Comparison of ENCODE assay signal across 18 cellular contexts in the genomic region with DNA sequence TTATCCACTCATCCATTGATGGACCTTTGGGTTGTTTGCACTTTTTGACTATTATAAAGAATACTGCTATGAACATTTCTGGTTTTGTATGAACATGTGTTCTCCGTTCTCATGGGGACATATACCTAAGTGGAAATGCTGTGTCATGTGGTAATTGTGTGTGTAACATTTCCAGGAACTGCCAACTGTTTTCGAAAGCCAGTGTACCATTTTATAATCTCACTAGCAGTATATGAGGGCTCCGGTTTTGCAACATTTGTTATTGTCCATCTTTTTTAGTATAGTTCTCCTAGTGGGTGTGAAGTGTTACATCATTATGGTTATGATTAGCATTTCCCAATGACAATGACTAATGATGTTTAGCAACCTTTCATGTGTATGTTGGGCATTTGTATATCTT. TPM values are rescaled to one million over a fixed set of nuclear protein-coding genes. Genes with fewer than 3 reads are reported as not detected.
DNase-seq lines count a peak whose midpoint lies in the region; ATAC-seq, FAIRE-seq and TF ChIP-seq lines count a peak whose summit lies in the region.
"Had no signal": no experiment of that assay in that cellular context is flagged by ENCODE, and none has a peak within 500 bp of the region (broad histone marks: within the 10 kb centered on the region; RNA-seq: fewer than 3 reads in every experiment).

No MANE protein-coding gene starts in this region.

- TF ChIP-seq POLR2A in HepG2 (IDR thresholded peaks at IDR 0.05; ENCODE audit: insufficient read depth in 1 of 2, low read depth in 2 of 2, low read length in 2 of 2) (no peak), right lobe of liver (IDR thresholded peaks at IDR 0.05) (no peak)

- H3K27ac ChIP-seq in HepG2 (ENCODE audit: extremely low read length, insufficient read depth, low read length) (no peak overlapping the region), right lobe of liver (no peak overlapping the region)
- H3K27ac ChIP-seq: vagina had no signal

- no peak overlapping the region for H3K4me3 ChIP-seq in HepG2 (replicated peaks in 1 of 3; ENCODE audit: insufficient read depth in 1 of 3, low read depth in 2 of 3, low read length in 3 of 3)
- no peak overlapping the region for H3K4me3 ChIP-seq in right lobe of liver
- no peak overlapping the region for H3K4me3 ChIP-seq in fibroblast of villous mesenchyme (ENCODE audit: low read depth, low read length)
- H3K4me3 ChIP-seq: GM23338, vagina had no signal

- no peaks in the 10 kb centered on the region for H3K9me3 ChIP-seq in HepG2 (ENCODE audit: low read length)
- no peaks in the 10 kb centered on the region for H3K9me3 ChIP-seq in right lobe of liver
- H3K9me3 ChIP-seq: vagina had no signal

- ATAC-seq in HepG2 = no peak
- no peak for ATAC-seq in right lobe of liver
- no peak for ATAC-seq in GM21723 (IDR thresholded peaks at IDR 0.05; ENCODE audit: unreplicated experiment)
- ATAC-seq: GM23338 had no signal

- intact Hi-C loops in HepG2 (cut with micrococcal nuclease; ENCODE audit: unreplicated experiment) = no loop called here
- intact Hi-C loops in right lobe of liver (cut with DNase I) = no loop called here

- no peak overlapping the region for H2AFZ ChIP-seq in HepG2 (ENCODE audit: low read length)
- H2AFZ ChIP-seq: GM23338 had no signal

- in situ Hi-C loops in HepG2 (cut with HindIII; ENCODE audit: extremely low pct_ligation_motif_present, low pct_unique_long_range_greater_than_20kb) = no loop called here

- no peaks in the 10 kb centered on the region for H3K36me3 ChIP-seq in HepG2 (replicated peaks in 1 of 2; ENCODE audit: control insufficient read depth in 1 of 2, insufficient read depth in 2 of 2, low read length in 2 of 2)
- no peaks in the 10 kb centered on the region for H3K36me3 ChIP-seq in right lobe of liver
- H3K36me3 ChIP-seq: vagina had no signal

- TF ChIP-seq CTCF in HepG2 (CRISPR knock-in tag; IDR thresholded peaks at IDR 0.05) (no peak), right lobe of liver (IDR thresholded peaks at IDR 0.05) (no peak), fibroblast of villous mesenchyme (IDR thresholded peaks at IDR 0.05; ENCODE audit: insufficient read depth, low read depth, low read length) (no peak), chondrocyte (IDR thresholded peaks at IDR 0.05) (no peak)

- WGBS in HepG2 (ENCODE audit: low lambda C conversion rate) = 72% methylated on average over 3 of the region's 3 CpGs
- WGBS in right lobe of liver (ENCODE audit: insufficient coverage, low coverage, low lambda C conversion rate, missing lambda C conversion rate) = 49% methylated on average over 3 of the region's 3 CpGs

- FAIRE-seq in HepG2 (lab: Jason Lieb, UNC) = no peak
- FAIRE-seq: TTC549 had no signal

- no TSS peak for BruUV-seq in HepG2 (replicated peaks; lab: Mats Ljungman, UMichigan)

- TF ChIP-seq RAD21 in HepG2 (CRISPR knock-in tag; IDR thresholded peaks at IDR 0.05) = no peak

- H3K4me1 ChIP-seq in HepG2 (ENCODE audit: insufficient read depth, low read length) (peaks cover 16% of the 10 kb centered on the region), right lobe of liver (peaks cover 0 to 14% (median 5%) of the 10 kb centered on the region in 4 donors)

- no peaks in the 10 kb centered on the region for H3K27me3 Mint-ChIP-seq in activated CD4-positive, alpha-beta memory T cell treated with anti-CD3 and anti-CD28 coated beads, Interleukin-2, amount 10 ng/mL, durations not matched to agents 7 days and 5 days
- no peaks in the 10 kb centered on the region for H3K27me3 Mint-ChIP-seq in chondrocyte (ENCODE audit: low read depth)
- H3K27me3 Mint-ChIP-seq: B cell had no signal

- peak overlapping the region; percentile 11 for H3K27ac Mint-ChIP-seq in activated CD4-positive, alpha-beta memory T cell treated with anti-CD3 and anti-CD28 coated beads, Interleukin-2, amount 10 ng/mL, durations not matched to agents 7 days and 5 days
- no peak overlapping the region for H3K27ac Mint-ChIP-seq in chondrocyte (ENCODE audit: unreplicated experiment)
- H3K27ac Mint-ChIP-seq: B cell, endodermal cell, GM23338 had no signal

- H3K4me1 Mint-ChIP-seq in activated CD4-positive, alpha-beta memory T cell treated with anti-CD3 and anti-CD28 coated beads, Interleukin-2, amount 10 ng/mL, durations not matched to agents 7 days and 5 days = peaks cover 42% of the 10 kb centered on the region
- H3K4me1 Mint-ChIP-seq in chondrocyte (ENCODE audit: low read depth) = peaks cover 22% of the 10 kb centered on the region

- no peak overlapping the region for H3K9ac ChIP-seq in HepG2 (ENCODE audit: insufficient read depth, low read depth, low read length)

- CTCF ChIA-PET in HepG2 (lab: Yijun Ruan, JAX; ENCODE audit: low intra/inter-chr PET ratio, low total read pairs) = no interaction called here
- CTCF ChIA-PET in activated CD4-positive, alpha-beta memory T cell treated with anti-CD3 and anti-CD28 coated beads, Interleukin-2, amount 10 ng/mL, durations not matched to agents 7 days and 5 days (lab: Charles Lee) = no interaction called here

- H3K4me2 ChIP-seq in HepG2 (ENCODE audit: low read depth, low read length) = no peak overlapping the region
- H3K4me2 ChIP-seq: GM23338 had no signal

- no peaks in the 10 kb centered on the region for H4K20me1 ChIP-seq in HepG2 (ENCODE audit: insufficient read depth, low read length)

- peaks cover 2% of the 10 kb centered on the region for H3K79me2 ChIP-seq in HepG2 (ENCODE audit: insufficient read depth, low read length)

- POLR2A ChIA-PET in HepG2 (lab: Yijun Ruan, JAX) = no interaction called here
- POLR2A ChIA-PET in activated CD4-positive, alpha-beta memory T cell treated with anti-CD3 and anti-CD28 coated beads, Interleukin-2, amount 10 ng/mL, durations not matched to agents 7 days and 5 days (lab: Charles Lee) = interaction anchor here (1.0 kb wide), 1 partner anchor 11 kb away, joined by 3 read pairs; no protein-coding TSS in a partner anchor

- H3K9me3 Mint-ChIP-seq in activated CD4-positive, alpha-beta memory T cell treated with anti-CD3 and anti-CD28 coated beads, Interleukin-2, amount 10 ng/mL, durations not matched to agents 7 days and 5 days = peaks cover 24% of the 10 kb centered on the region
- peaks cover 15% of the 10 kb centered on the region for H3K9me3 Mint-ChIP-seq in chondrocyte (ENCODE audit: low read depth)

- no peaks in the 10 kb centered on the region for H3K27me3 ChIP-seq in HepG2 (ENCODE audit: control insufficient read depth in 1 of 2, insufficient read depth in 2 of 2, low read length in 2 of 2)
- no peaks in the 10 kb centered on the region for H3K27me3 ChIP-seq in right lobe of liver
- H3K27me3 ChIP-seq: vagina had no signal

- TF ChIP-seq EP300 in HepG2 (IDR thresholded peaks at IDR 0.05; ENCODE audit: low read depth in 2 of 2, low read length in 2 of 2) = no peak
- TF ChIP-seq EP300 in HepG2 (CRISPR knock-in tag; IDR thresholded peaks at IDR 0.05; ENCODE audit: borderline replicate concordance) = no peak

- DNase-seq in HepG2 (ENCODE audit: low spot score) (no peak), right lobe of liver (no peak), fibroblast of villous mesenchyme (ENCODE audit: low read depth) (peak; percentile 72), chondrocyte (ENCODE audit: low spot score) (no peak), DMS114 treated with DMSO at 0.1 percent for 48 hours (lab: John Stamatoyannopoulos, UW; ENCODE audit: unreplicated experiment) (no peak), cerebellum (ENCODE audit: low spot score) (no peak)
- DNase-seq in activated CD4-positive, alpha-beta memory T cell treated with anti-CD3 and anti-CD28 coated beads, Interleukin-2, amount 10 ng/mL, durations not matched to agents 7 days and 5 days = no peak
- DNase-seq: activated CD8-positive, alpha-beta memory T cell treated with anti-CD3 and anti-CD28 coated beads, Interleukin-2, amount 50 U/mL, for 48 hours; DMS79 treated with DMSO at 0.1 percent for 48 hours; endodermal cell; mesendoderm; NCI-H524 treated with DMSO at 0.1 percent for 48 hours; SHP77 had no signal

- no peak overlapping the region for H3K4me3 Mint-ChIP-seq in activated CD4-positive, alpha-beta memory T cell treated with anti-CD3 and anti-CD28 coated beads, Interleukin-2, amount 10 ng/mL, durations not matched to agents 7 days and 5 days
- H3K4me3 Mint-ChIP-seq in chondrocyte (ENCODE audit: unreplicated experiment) = no peak overlapping the region
- H3K4me3 Mint-ChIP-seq: B cell, endodermal cell, GM23338 had no signal

- H3K36me3 Mint-ChIP-seq in activated CD4-positive, alpha-beta memory T cell treated with anti-CD3 and anti-CD28 coated beads, Interleukin-2, amount 10 ng/mL, durations not matched to agents 7 days and 5 days (ENCODE audit: low read depth) = peaks cover 27% of the 10 kb centered on the region
- H3K36me3 Mint-ChIP-seq in chondrocyte (ENCODE audit: low read depth) = no peaks in the 10 kb centered on the region

RNA-seq across cellular contexts. Expression of a gene that starts 5.1 kb away (rescaled TPM):
- total RNA-seq in HepG2 (2016; rRNA removed; fragmentation: Illumina TruSeq; extraction: Trizol) (38.3 and 42.2 TPM in 2 replicates), right lobe of liver (10 to 100 TPM; 35.6 to 60.8 (median 49.8) TPM), fibroblast of villous mesenchyme (21.9 and 28.9 TPM in 2 replicates), chondrocyte (19.2 to 31.7 TPM (median 19.6 TPM) in 3 replicates), cerebellum (6.3 TPM)
- total RNA-seq in HepG2 (2016; cell fraction: cytosol; rRNA removed; fragmentation: Illumina TruSeq; extraction: Trizol; ENCODE audit: low read depth) = 11.5 and 12.7 TPM in 2 replicates
- total RNA-seq in HepG2 (2016; cell fraction: insoluble cytoplasmic fraction; rRNA removed; fragmentation: Illumina TruSeq; extraction: Trizol) = 30.2 and 40.2 TPM in 2 replicates
- total RNA-seq in HepG2 (2016; cell fraction: membrane; rRNA removed; fragmentation: Illumina TruSeq; extraction: Trizol) = 13.6 and 14.8 TPM in 2 replicates
- total RNA-seq in HepG2 (2016; cell fraction: nucleus; rRNA removed; fragmentation: Illumina TruSeq; extraction: Trizol) = 60.9 and 76.8 TPM in 2 replicates
- 30.8 and 37.6 TPM in 2 replicates for polyA plus RNA-seq in HepG2 (2011; rRNA removed)
- polyA plus RNA-seq in HepG2 (2011; cell fraction: cytosol; rRNA removed) = 17.8 and 19.0 TPM in 2 replicates
- polyA plus RNA-seq in HepG2 (2011; cell fraction: nucleus; rRNA removed) = 100 and 122 TPM in 2 replicates
- polyA plus RNA-seq in HepG2 (2012) = 34.2 and 35.8 TPM in 2 replicates
- polyA plus RNA-seq in HepG2 (2016; cell fraction: cytosol; fragmentation: Illumina TruSeq; extraction: Trizol; ENCODE audit: low read depth) = 1.8 and 2.0 TPM in 2 replicates
- 32.0 and 43.7 TPM in 2 replicates for polyA plus RNA-seq in HepG2 (2016; cell fraction: insoluble cytoplasmic fraction; fragmentation: Illumina TruSeq; extraction: Trizol; ENCODE audit: low read depth)
- polyA plus RNA-seq in HepG2 (2016; cell fraction: membrane; fragmentation: Illumina TruSeq; extraction: Trizol; ENCODE audit: low read depth) = 5.0 and 6.2 TPM in 2 replicates
- 104 and 121 TPM in 2 replicates for polyA plus RNA-seq in HepG2 (2016; cell fraction: nucleus; fragmentation: Illumina TruSeq; extraction: Trizol; ENCODE audit: insufficient read depth, low read depth)
- polyA minus RNA-seq in HepG2 (2011; rRNA and poly(A)+ RNA removed; ENCODE audit: low replicate concordance) = 51.6 and 77.7 TPM in 2 replicates
- 27.8 and 28.2 TPM in 2 replicates for polyA minus RNA-seq in HepG2 (2011; cell fraction: cytosol; rRNA and poly(A)+ RNA removed)
- polyA minus RNA-seq in HepG2 (2011; cell fraction: nucleus; rRNA and poly(A)+ RNA removed) = 64.4 and 71.0 TPM in 2 replicates
- total RNA-seq in activated CD4-positive, alpha-beta memory T cell treated with anti-CD3 and anti-CD28 coated beads, Interleukin-2, amount 10 ng/mL, durations not matched to agents 7 days and 5 days = 100 to 1,000 TPM; 180 to 181 TPM

RNA-seq across cellular contexts. Expression of a gene that starts 41.9 kb away (rescaled TPM):
- total RNA-seq in HepG2 (2016; rRNA removed; fragmentation: Illumina TruSeq; extraction: Trizol) (29.4 and 39.0 TPM in 2 replicates), right lobe of liver (1 to 10 TPM; 5.5 to 7.1 (median 6.5) TPM), fibroblast of villous mesenchyme (10.6 and 17.7 TPM in 2 replicates), chondrocyte (11.2 to 13.4 TPM (median 12.2 TPM) in 3 replicates), cerebellum (16.8 TPM)
- 6.3 and 7.1 TPM in 2 replicates for total RNA-seq in HepG2 (2016; cell fraction: cytosol; rRNA removed; fragmentation: Illumina TruSeq; extraction: Trizol; ENCODE audit: low read depth)
- 30.1 and 39.1 TPM in 2 replicates for total RNA-seq in HepG2 (2016; cell fraction: insoluble cytoplasmic fraction; rRNA removed; fragmentation: Illumina TruSeq; extraction: Trizol)
- total RNA-seq in HepG2 (2016; cell fraction: membrane; rRNA removed; fragmentation: Illumina TruSeq; extraction: Trizol) = 15.5 and 19.2 TPM in 2 replicates
- 22.5 and 22.8 TPM in 2 replicates for total RNA-seq in HepG2 (2016; cell fraction: nucleus; rRNA removed; fragmentation: Illumina TruSeq; extraction: Trizol)
- polyA plus RNA-seq in HepG2 (2011; rRNA removed) = 5.7 and 8.1 TPM in 2 replicates
- 3.4 and 4.6 TPM in 2 replicates for polyA plus RNA-seq in HepG2 (2011; cell fraction: cytosol; rRNA removed)
- polyA plus RNA-seq in HepG2 (2011; cell fraction: nucleus; rRNA removed) = 4.1 and 5.2 TPM in 2 replicates
- 9.5 and 14.7 TPM in 2 replicates for polyA plus RNA-seq in HepG2 (2012)
- polyA plus RNA-seq in HepG2 (2016; cell fraction: cytosol; fragmentation: Illumina TruSeq; extraction: Trizol; ENCODE audit: low read depth) = 3.3 and 3.7 TPM in 2 replicates
- 35.9 and 36.8 TPM in 2 replicates for polyA plus RNA-seq in HepG2 (2016; cell fraction: insoluble cytoplasmic fraction; fragmentation: Illumina TruSeq; extraction: Trizol; ENCODE audit: low read depth)
- polyA plus RNA-seq in HepG2 (2016; cell fraction: membrane; fragmentation: Illumina TruSeq; extraction: Trizol; ENCODE audit: low read depth) = 6.7 and 7.4 TPM in 2 replicates
- 29.1 and 29.2 TPM in 2 replicates for polyA plus RNA-seq in HepG2 (2016; cell fraction: nucleus; fragmentation: Illumina TruSeq; extraction: Trizol; ENCODE audit: insufficient read depth, low read depth)
- 4.9 and 6.4 TPM in 2 replicates for polyA minus RNA-seq in HepG2 (2011; rRNA and poly(A)+ RNA removed; ENCODE audit: low replicate concordance)
- polyA minus RNA-seq in HepG2 (2011; cell fraction: cytosol; rRNA and poly(A)+ RNA removed) = 3.8 and 4.4 TPM in 2 replicates
- polyA minus RNA-seq in HepG2 (2011; cell fraction: nucleus; rRNA and poly(A)+ RNA removed) = 9.0 and 10.3 TPM in 2 replicates
- total RNA-seq in activated CD4-positive, alpha-beta memory T cell treated with anti-CD3 and anti-CD28 coated beads, Interleukin-2, amount 10 ng/mL, durations not matched to agents 7 days and 5 days = 10 to 100 TPM; 16.2 to 17.2 TPM

RNA-seq across cellular contexts. Expression of a gene that starts 59.0 kb away (rescaled TPM):
- total RNA-seq in HepG2 (2016; rRNA removed; fragmentation: Illumina TruSeq; extraction: Trizol) (12.3 and 27.3 TPM in 2 replicates), right lobe of liver (10 to 100 TPM in 5 of 6 experiments, 1 to 10 TPM in 1; 9.2 to 35.4 (median 24.8) TPM), fibroblast of villous mesenchyme (33.2 and 36.7 TPM in 2 replicates), chondrocyte (44.3 to 67.0 TPM (median 50.8 TPM) in 3 replicates), cerebellum (4.9 TPM)
- 1.9 and 2.5 TPM in 2 replicates for total RNA-seq in HepG2 (2016; cell fraction: cytosol; rRNA removed; fragmentation: Illumina TruSeq; extraction: Trizol; ENCODE audit: low read depth)
- 13.5 and 27.2 TPM in 2 replicates for total RNA-seq in HepG2 (2016; cell fraction: insoluble cytoplasmic fraction; rRNA removed; fragmentation: Illumina TruSeq; extraction: Trizol)
- 5.4 TPM in 2 replicates for total RNA-seq in HepG2 (2016; cell fraction: membrane; rRNA removed; fragmentation: Illumina TruSeq; extraction: Trizol)
- total RNA-seq in HepG2 (2016; cell fraction: nucleus; rRNA removed; fragmentation: Illumina TruSeq; extraction: Trizol) = 18.9 and 24.3 TPM in 2 replicates
- polyA plus RNA-seq in HepG2 (2011; rRNA removed) = 20.9 and 24.3 TPM in 2 replicates
- polyA plus RNA-seq in HepG2 (2011; cell fraction: cytosol; rRNA removed) = 12.8 and 18.3 TPM in 2 replicates
- polyA plus RNA-seq in HepG2 (2011; cell fraction: nucleus; rRNA removed) = 17.7 and 24.2 TPM in 2 replicates
- polyA plus RNA-seq in HepG2 (2012) = 23.2 and 26.2 TPM in 2 replicates
- 1.6 and 1.8 TPM in 2 replicates for polyA plus RNA-seq in HepG2 (2016; cell fraction: cytosol; fragmentation: Illumina TruSeq; extraction: Trizol; ENCODE audit: low read depth)
- polyA plus RNA-seq in HepG2 (2016; cell fraction: insoluble cytoplasmic fraction; fragmentation: Illumina TruSeq; extraction: Trizol; ENCODE audit: low read depth) = 10.5 and 11.5 TPM in 2 replicates
- polyA plus RNA-seq in HepG2 (2016; cell fraction: membrane; fragmentation: Illumina TruSeq; extraction: Trizol; ENCODE audit: low read depth) = 2.4 and 3.1 TPM in 2 replicates
- polyA plus RNA-seq in HepG2 (2016; cell fraction: nucleus; fragmentation: Illumina TruSeq; extraction: Trizol; ENCODE audit: insufficient read depth, low read depth) = 32.8 and 38.7 TPM in 2 replicates
- polyA minus RNA-seq in HepG2 (2011; rRNA and poly(A)+ RNA removed; ENCODE audit: low replicate concordance) = 8.0 and 10.3 TPM in 2 replicates
- 11.0 and 11.7 TPM in 2 replicates for polyA minus RNA-seq in HepG2 (2011; cell fraction: cytosol; rRNA and poly(A)+ RNA removed)
- 6.5 and 7.5 TPM in 2 replicates for polyA minus RNA-seq in HepG2 (2011; cell fraction: nucleus; rRNA and poly(A)+ RNA removed)
- total RNA-seq in activated CD4-positive, alpha-beta memory T cell treated with anti-CD3 and anti-CD28 coated beads, Interleukin-2, amount 10 ng/mL, durations not matched to agents 7 days and 5 days = 10 to 100 TPM; 25.0 to 27.1 TPM
